ENCODE assay signal across 9 cellular contexts in the genomic region with DNA sequence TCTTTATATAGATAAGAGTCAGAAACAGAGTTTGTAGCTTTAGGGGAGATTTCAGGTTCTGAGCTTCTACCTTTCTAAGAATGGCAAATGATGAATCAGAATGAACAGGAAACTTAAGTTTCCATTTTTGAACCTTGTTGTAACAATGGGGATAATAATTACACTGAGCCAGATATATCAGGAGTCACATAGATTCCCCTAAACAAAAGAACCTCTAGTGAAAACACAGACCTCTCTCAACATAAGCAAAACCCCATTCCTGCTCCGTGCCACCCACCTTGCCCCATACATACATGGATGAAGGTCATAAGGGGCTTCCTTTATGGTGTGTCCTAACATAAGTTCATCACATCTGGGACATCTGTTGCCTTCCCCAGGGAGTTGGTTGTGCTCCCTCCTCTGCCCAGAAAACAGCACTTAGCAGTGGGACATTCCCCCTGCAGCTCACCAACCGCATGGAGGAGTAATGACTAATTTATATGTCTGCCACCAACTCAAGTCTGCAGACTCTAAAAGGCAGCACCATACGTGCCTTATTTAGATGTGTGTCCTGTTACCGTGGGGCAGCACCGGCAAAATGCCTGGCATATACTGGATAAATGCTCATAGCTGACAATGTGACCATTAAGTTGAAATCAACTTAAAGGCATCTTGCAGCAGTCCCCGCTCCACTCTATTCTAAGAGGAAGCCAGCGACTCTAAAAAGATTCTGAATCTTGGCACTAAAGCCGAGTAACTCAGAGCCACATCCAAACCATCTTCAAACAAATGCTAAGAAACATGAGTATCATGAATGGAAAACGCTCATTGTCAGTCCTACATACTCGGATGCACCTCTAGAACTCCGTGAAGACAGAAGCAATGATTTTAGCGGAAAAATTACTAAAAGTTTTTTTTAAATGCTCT. TPM values are rescaled to one million over a fixed set of nuclear protein-coding genes. Genes with fewer than 3 reads are reported as not detected.
DNase-seq lines count a peak whose midpoint lies in the region; ATAC-seq, FAIRE-seq and TF ChIP-seq lines count a peak whose summit lies in the region.
"Had no signal": no experiment of that assay in that cellular context is flagged by ENCODE, and none has a peak within 500 bp of the region (broad histone marks: within the 10 kb centered on the region; RNA-seq: fewer than 3 reads in every experiment).

No MANE protein-coding gene starts in this region.

- peaks cover 18% of the 10 kb centered on the region for H3K36me3 ChIP-seq in CD4-positive, CD25-positive, alpha-beta regulatory T cell (ENCODE audit: control insufficient read depth, insufficient read depth, low read length)
- H3K36me3 ChIP-seq in duodenal mucosa (ENCODE audit: control insufficient read depth in 1 of 2, insufficient read depth in 2 of 2, low read length in 2 of 2): no peaks in the 10 kb centered on the region
- H3K36me3 ChIP-seq in small intestine (ENCODE audit: control insufficient read depth in 2 of 2, insufficient read depth in 2 of 2, low read length in 2 of 2): no peaks in the 10 kb centered on the region
- H3K36me3 ChIP-seq in prostate gland: no peaks in the 10 kb centered on the region
- H3K36me3 ChIP-seq: cardiac muscle cell had no signal

- H3K4me3 ChIP-seq in CD4-positive, CD25-positive, alpha-beta regulatory T cell (ENCODE audit: low read depth, low read length): peak overlapping the region; percentile 81
- H3K4me3 ChIP-seq in duodenal mucosa (ENCODE audit: low read depth in 1 of 2, low read length in 2 of 2) (peak overlapping the region; percentile 7 to 18), small intestine (ENCODE audit: low read depth in 1 of 2, low read length in 2 of 2) (no peak overlapping the region), prostate gland (no peak overlapping the region)
- H3K4me3 ChIP-seq: cardiac muscle cell had no signal

- no peak for FAIRE-seq in small intestine (lab: Jason Lieb, UNC)

- H3K9me3 ChIP-seq in CD4-positive, CD25-positive, alpha-beta regulatory T cell (ENCODE audit: control insufficient read depth in 2 of 2, low read length in 2 of 2): no peaks in the 10 kb centered on the region
- H3K9me3 ChIP-seq in duodenal mucosa (ENCODE audit: control insufficient read depth in 1 of 2, low read length in 2 of 2) (no peaks in the 10 kb centered on the region), small intestine (ENCODE audit: control insufficient read depth, low read depth) (no peaks in the 10 kb centered on the region), prostate gland (no peaks in the 10 kb centered on the region)

- H3K4me3 Mint-ChIP-seq in CD4-positive, CD25-positive, alpha-beta regulatory T cell: peak overlapping the region; percentile 80 to 88 (median 84)

- no peak for TF ChIP-seq CTCF in prostate gland (IDR thresholded peaks at IDR 0.05)

- no peaks in the 10 kb centered on the region for H3K9me3 Mint-ChIP-seq in CD4-positive, CD25-positive, alpha-beta regulatory T cell

- H3K4me1 ChIP-seq in CD4-positive, CD25-positive, alpha-beta regulatory T cell (ENCODE audit: control insufficient read depth, insufficient read depth, low read length, poor library complexity, severe bottlenecking): peaks cover 92% of the 10 kb centered on the region
- H3K4me1 ChIP-seq in duodenal mucosa (ENCODE audit: control insufficient read depth in 1 of 2, insufficient read depth in 2 of 2, low read length in 2 of 2): peaks cover 30 to 32% of the 10 kb centered on the region in 2 donors
- H3K4me1 ChIP-seq in small intestine (ENCODE audit: control insufficient read depth in 2 of 2, insufficient read depth in 1 of 2, low read depth in 1 of 2, low read length in 1 of 2): peaks cover 8 to 14% of the 10 kb centered on the region in 2 donors
- H3K4me1 ChIP-seq in prostate gland (replicated peaks): no peaks in the 10 kb centered on the region

- no peak for TF ChIP-seq POLR2A in prostate gland (IDR thresholded peaks at IDR 0.05)

- H3K27me3 ChIP-seq in CD4-positive, CD25-positive, alpha-beta regulatory T cell (ENCODE audit: control insufficient read depth, insufficient read depth, low read length): no peaks in the 10 kb centered on the region
- no peaks in the 10 kb centered on the region for H3K27me3 ChIP-seq in duodenal mucosa (ENCODE audit: control insufficient read depth in 1 of 2, insufficient read depth in 2 of 2, low read length in 2 of 2)
- H3K27me3 ChIP-seq in small intestine (ENCODE audit: control insufficient read depth in 2 of 2, insufficient read depth in 2 of 2, low read length in 2 of 2): peaks cover 0 to 3% of the 10 kb centered on the region in 2 donors
- no peaks in the 10 kb centered on the region for H3K27me3 ChIP-seq in prostate gland (replicated peaks; ENCODE audit: insufficient read depth)
- H3K27me3 ChIP-seq: cardiac muscle cell had no signal

- H3K27ac Mint-ChIP-seq in CD4-positive, CD25-positive, alpha-beta regulatory T cell: peak overlapping the region; percentile 74 to 93 (median 86)

- DNase-seq in CD4-positive, CD25-positive, alpha-beta regulatory T cell: peak in 2 of 3 donors; percentile 17 to 63
- peak in 3 of 5 experiments; percentile 35 to 80 (median 46) for DNase-seq in T-helper 2 cell
- DNase-seq in small intestine: no peak
- no peak for DNase-seq in prostate gland (ENCODE audit: low spot score)
- DNase-seq in T1000 (lab: John Stamatoyannopoulos, UW): no peak

- H3K27me3 Mint-ChIP-seq in CD4-positive, CD25-positive, alpha-beta regulatory T cell: no peaks in the 10 kb centered on the region

- 65 to 84% (median 71%) methylated on average over 12 of the region's 12 CpGs for WGBS in small intestine, 3 donors
- 69% methylated on average over 12 of the region's 12 CpGs for WGBS in prostate gland

- H3K36me3 Mint-ChIP-seq in CD4-positive, CD25-positive, alpha-beta regulatory T cell: peaks cover 33% of the 10 kb centered on the region

- peaks cover 27 to 97% (median 79%) of the 10 kb centered on the region in 4 donors for H3K4me1 Mint-ChIP-seq in CD4-positive, CD25-positive, alpha-beta regulatory T cell

- ATAC-seq in CD4-positive, CD25-positive, alpha-beta regulatory T cell (ENCODE audit: low read depth in 2 of 2): peak; percentile 82 to 90
- ATAC-seq in GM21423 (IDR thresholded peaks at IDR 0.05; ENCODE audit: unreplicated experiment) (peak; percentile 39), HG03135 (IDR thresholded peaks at IDR 0.05; ENCODE audit: unreplicated experiment) (no peak)

- no peak overlapping the region for H3K9ac ChIP-seq in duodenal mucosa (ENCODE audit: low read depth in 1 of 2, low read length in 2 of 2)

- intact Hi-C loops in prostate gland (cut with DNase I): no loop called here

- H3K27ac ChIP-seq in CD4-positive, CD25-positive, alpha-beta regulatory T cell (ENCODE audit: insufficient read depth, low read length, poor library complexity, severe bottlenecking): peak overlapping the region; percentile 66
- H3K27ac ChIP-seq in duodenal mucosa (ENCODE audit: low read depth, low read length) (no peak overlapping the region), small intestine (ENCODE audit: low read depth in 1 of 2, low read length in 1 of 2) (peak overlapping the region in 1 of 2 donors; percentile 67), prostate gland (no peak overlapping the region)
- H3K27ac ChIP-seq: cardiac muscle cell had no signal

RNA-seq across cellular contexts. Expression of gene JAML, which starts 7.9 kb away (rescaled TPM):
- total RNA-seq in CD4-positive, CD25-positive, alpha-beta regulatory T cell: 71.5 TPM
- polyA plus RNA-seq in CD4-positive, CD25-positive, alpha-beta regulatory T cell: 100 to 1,000 TPM; 169 to 200 (median 174) TPM
- 10 to 100 TPM in 1 of 3 donors, 1 to 10 TPM in 2; 4.2 to 21.6 (median 5.0) TPM for polyA plus RNA-seq in small intestine
- total RNA-seq in prostate gland: 1 to 10 TPM; 2.3 to 8.5 TPM
- total RNA-seq: cardiac muscle cell had no signal
- polyA plus RNA-seq: cardiac muscle cell had no signal

RNA-seq across cellular contexts. Expression of gene MPZL3, which starts 35.3 kb away (rescaled TPM):
- total RNA-seq in CD4-positive, CD25-positive, alpha-beta regulatory T cell: 16.1 TPM
- 10 to 100 TPM in 1 of 4 donors, 1 to 10 TPM in 3; 4.5 to 12.2 (median 6.3) TPM for polyA plus RNA-seq in CD4-positive, CD25-positive, alpha-beta regulatory T cell
- polyA plus RNA-seq in small intestine: 1 to 10 TPM; 3.0 to 4.0 (median 3.9) TPM
- total RNA-seq in prostate gland: 10 to 100 TPM in 1 of 2 donors, 1 to 10 TPM in 1; 6.2 to 13.0 TPM

RNA-seq across cellular contexts. Expression of gene SCN2B, which starts 40.4 kb away (rescaled TPM):
- not detected for total RNA-seq in CD4-positive, CD25-positive, alpha-beta regulatory T cell
- polyA plus RNA-seq in CD4-positive, CD25-positive, alpha-beta regulatory T cell: not detected
- 1 to 10 TPM in 1 of 3 donors, under 1 TPM in 1, not detected in 1; under 0.01 to 2.3 TPM for polyA plus RNA-seq in small intestine
- 1 to 10 TPM in 1 of 2 donors, under 1 TPM in 1; 0.68 to 1.1 TPM for total RNA-seq in prostate gland

RNA-seq across cellular contexts. Expression of gene MPZL2, which starts 47.2 kb away (rescaled TPM):
- total RNA-seq in CD4-positive, CD25-positive, alpha-beta regulatory T cell: 1.0 TPM
- polyA plus RNA-seq in CD4-positive, CD25-positive, alpha-beta regulatory T cell: under 1 TPM in 1 of 4 donors, not detected in 3; 0.37 TPM
- 10 to 100 TPM in 1 of 3 donors, 1 to 10 TPM in 2; 1.6 to 27.5 (median 3.1) TPM for polyA plus RNA-seq in small intestine
- 100 to 1,000 TPM in 1 of 2 donors, 10 to 100 TPM in 1; 73.7 to 103 TPM for total RNA-seq in prostate gland
- total RNA-seq: cardiac muscle cell had no signal

Comparison
In these comparisons a context has a peak if more than half of its experiments do, and no peak if none do; other contexts are left out.
1. DNase-seq: peak in CD4-positive, CD25-positive, alpha-beta regulatory T cell (2 of 3) and T-helper 2 cell (3 of 5); none in small intestine (single experiment), prostate gland (single experiment) and T1000 (single experiment).
2. H3K4me3 ChIP-seq: peak in CD4-positive, CD25-positive, alpha-beta regulatory T cell (single experiment) and duodenal mucosa (2 of 2); none in small intestine (0 of 2) and prostate gland (0 of 2).